Comparison of ENCODE assay signal across 20 cellular contexts in genomic region chr16:17307501-17307900, GRCh38.
"Had no signal": no experiment of that assay in that cellular context is flagged by ENCODE, and none has a peak within 500 bp of the region (broad histone marks: within the 10 kb centered on the region; RNA-seq: fewer than 3 reads in every experiment).

No MANE protein-coding gene starts in this region.

- H3K27ac Mint-ChIP-seq: activated B cell treated with CpG ODN at 0.5 μM for 24 hours; activated CD4-positive, alpha-beta T cell treated with anti-CD3 and anti-CD28 coated beads for 36 hours; activated naive CD8-positive, alpha-beta T cell; activated T-cell treated with anti-CD3 and anti-CD28 coated beads, Interleukin-2, amount 50 U/mL, for 24 hours; activated T-helper 17 cell treated with anti-CD3 and anti-CD28 coated beads, Interleukin-2, amount 50 U/mL, for 72 hours; progenitor cell of endocrine pancreas; stimulated activated naive CD8-positive, alpha-beta T cell treated with anti-CD3 and anti-CD28 coated beads, Interleukin-15, amount 100 ng/mL, for 72 hours had no signal

- H3K27me3 Mint-ChIP-seq: activated B cell treated with CpG ODN at 0.5 μM for 24 hours; activated CD4-positive, alpha-beta T cell treated with anti-CD3 and anti-CD28 coated beads for 36 hours; activated naive CD8-positive, alpha-beta T cell; activated T-cell treated with anti-CD3 and anti-CD28 coated beads, Interleukin-2, amount 50 U/mL, for 24 hours; activated T-helper 17 cell treated with anti-CD3 and anti-CD28 coated beads, Interleukin-2, amount 50 U/mL, for 72 hours; naive B cell; progenitor cell of endocrine pancreas; stimulated activated naive CD8-positive, alpha-beta T cell treated with anti-CD3 and anti-CD28 coated beads, Interleukin-15, amount 100 ng/mL, for 72 hours had no signal

- H3K4me3 Mint-ChIP-seq: activated B cell treated with CpG ODN at 0.5 μM for 24 hours; activated CD4-positive, alpha-beta T cell treated with anti-CD3 and anti-CD28 coated beads for 36 hours; activated naive CD8-positive, alpha-beta T cell; activated T-cell treated with anti-CD3 and anti-CD28 coated beads, Interleukin-2, amount 50 U/mL, for 24 hours; activated T-helper 17 cell treated with anti-CD3 and anti-CD28 coated beads, Interleukin-2, amount 50 U/mL, for 72 hours; naive B cell; stimulated activated naive CD8-positive, alpha-beta T cell treated with anti-CD3 and anti-CD28 coated beads, Interleukin-15, amount 100 ng/mL, for 72 hours had no signal

- H3K27me3 ChIP-seq: colonic mucosa, dorsolateral prefrontal cortex, esophagus squamous epithelium, right atrium auricular region, tibial artery had no signal

- H3K4me3 ChIP-seq: colonic mucosa, dorsolateral prefrontal cortex, esophagus squamous epithelium, right atrium auricular region, tibial artery had no signal

- H3K36me3 ChIP-seq: colonic mucosa, esophagus squamous epithelium, right atrium auricular region, tibial artery had no signal

- H3K9me3 ChIP-seq: colonic mucosa, right atrium auricular region, tibial artery had no signal

- DNase-seq: activated B cell treated with CpG ODN at 0.5 μM for 24 hours; activated CD4-positive, alpha-beta T cell treated with anti-CD3 and anti-CD28 coated beads, Interleukin-2, amount 50 U/mL, for 4 hours; activated CD8-positive, alpha-beta memory T cell treated with anti-CD3 and anti-CD28 coated beads for 24 hours; activated CD8-positive, alpha-beta memory T cell treated with anti-CD3 and anti-CD28 coated beads, Interleukin-2, amount 50 U/mL, for 4 hours; activated T-cell treated with anti-CD3 and anti-CD28 coated beads, Interleukin-2, amount 50 U/mL, for 24 hours; amniotic stem cell; colonic mucosa; dorsolateral prefrontal cortex; esophagus squamous epithelium; left colon; mesenchymal stem cell; naive B cell; stimulated activated naive CD8-positive, alpha-beta T cell treated with anti-CD3 and anti-CD28 coated beads, Interleukin-15, amount 100 ng/mL, for 72 hours; T1000; tibial artery had no signal

- ATAC-seq: left colon; stimulated activated naive CD8-positive, alpha-beta T cell treated with anti-CD3 and anti-CD28 coated beads, Interleukin-15, amount 100 ng/mL, for 72 hours had no signal

- H3K9me3 Mint-ChIP-seq: activated T-cell treated with anti-CD3 and anti-CD28 coated beads, Interleukin-2, amount 50 U/mL, for 24 hours; stimulated activated naive CD8-positive, alpha-beta T cell treated with anti-CD3 and anti-CD28 coated beads, Interleukin-15, amount 100 ng/mL, for 72 hours had no signal

- H3K27ac ChIP-seq: colonic mucosa, dorsolateral prefrontal cortex, right atrium auricular region, tibial artery had no signal
